In the genomic region with DNA sequence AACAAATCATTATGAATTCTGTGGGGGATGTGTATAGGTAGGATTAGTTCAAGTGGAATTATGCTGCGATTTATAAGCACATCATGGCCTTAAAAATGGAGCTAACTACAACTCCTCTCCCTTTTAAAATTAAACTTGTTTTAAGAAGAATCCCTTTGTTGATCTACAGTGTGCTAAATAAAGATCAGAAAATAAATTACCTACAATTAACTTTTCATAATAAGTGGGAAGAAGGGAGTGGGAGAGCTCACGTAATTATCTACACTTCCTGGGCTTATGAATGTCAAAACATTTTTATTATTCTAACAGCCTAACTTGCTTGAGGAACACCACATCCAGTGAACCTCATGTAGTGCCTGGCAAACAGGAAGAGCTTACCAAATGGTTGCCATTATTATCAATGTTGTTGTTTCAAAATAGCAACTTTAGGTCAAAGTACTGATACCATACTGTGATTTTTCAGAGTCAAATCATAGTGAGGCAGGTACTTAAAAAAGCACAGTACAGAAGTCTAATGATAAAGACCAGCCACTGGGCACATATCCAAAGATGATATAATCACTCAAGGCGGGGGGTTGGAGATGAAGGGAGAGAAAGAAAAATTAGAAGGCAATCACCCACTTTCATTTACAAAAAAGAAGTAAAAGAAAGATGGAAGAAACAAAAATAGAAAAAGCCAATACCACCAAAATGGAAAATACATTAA, we compare ENCODE assay signal across 1 cellular context.
TF ChIP-seq lines count a peak whose summit lies in the region.

No MANE protein-coding gene starts in this region.

TF ChIP-seq in SK-N-SH, 30 proteins besides CTCF, POLR2A, EP300 and RAD21 (continued from another document):
- TF ChIP-seq, protein P1, sequence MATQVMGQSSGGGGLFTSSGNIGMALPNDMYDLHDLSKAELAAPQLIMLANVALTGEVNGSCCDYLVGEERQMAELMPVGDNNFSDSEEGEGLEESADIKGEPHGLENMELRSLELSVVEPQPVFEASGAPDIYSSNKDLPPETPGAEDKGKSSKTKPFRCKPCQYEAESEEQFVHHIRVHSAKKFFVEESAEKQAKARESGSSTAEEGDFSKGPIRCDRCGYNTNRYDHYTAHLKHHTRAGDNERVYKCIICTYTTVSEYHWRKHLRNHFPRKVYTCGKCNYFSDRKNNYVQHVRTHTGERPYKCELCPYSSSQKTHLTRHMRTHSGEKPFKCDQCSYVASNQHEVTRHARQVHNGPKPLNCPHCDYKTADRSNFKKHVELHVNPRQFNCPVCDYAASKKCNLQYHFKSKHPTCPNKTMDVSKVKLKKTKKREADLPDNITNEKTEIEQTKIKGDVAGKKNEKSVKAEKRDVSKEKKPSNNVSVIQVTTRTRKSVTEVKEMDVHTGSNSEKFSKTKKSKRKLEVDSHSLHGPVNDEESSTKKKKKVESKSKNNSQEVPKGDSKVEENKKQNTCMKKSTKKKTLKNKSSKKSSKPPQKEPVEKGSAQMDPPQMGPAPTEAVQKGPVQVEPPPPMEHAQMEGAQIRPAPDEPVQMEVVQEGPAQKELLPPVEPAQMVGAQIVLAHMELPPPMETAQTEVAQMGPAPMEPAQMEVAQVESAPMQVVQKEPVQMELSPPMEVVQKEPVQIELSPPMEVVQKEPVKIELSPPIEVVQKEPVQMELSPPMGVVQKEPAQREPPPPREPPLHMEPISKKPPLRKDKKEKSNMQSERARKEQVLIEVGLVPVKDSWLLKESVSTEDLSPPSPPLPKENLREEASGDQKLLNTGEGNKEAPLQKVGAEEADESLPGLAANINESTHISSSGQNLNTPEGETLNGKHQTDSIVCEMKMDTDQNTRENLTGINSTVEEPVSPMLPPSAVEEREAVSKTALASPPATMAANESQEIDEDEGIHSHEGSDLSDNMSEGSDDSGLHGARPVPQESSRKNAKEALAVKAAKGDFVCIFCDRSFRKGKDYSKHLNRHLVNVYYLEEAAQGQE (IDR thresholded peaks at IDR 0.05; ENCODE audit: low read depth, low read length): no peak
- TF ChIP-seq, protein P2, sequence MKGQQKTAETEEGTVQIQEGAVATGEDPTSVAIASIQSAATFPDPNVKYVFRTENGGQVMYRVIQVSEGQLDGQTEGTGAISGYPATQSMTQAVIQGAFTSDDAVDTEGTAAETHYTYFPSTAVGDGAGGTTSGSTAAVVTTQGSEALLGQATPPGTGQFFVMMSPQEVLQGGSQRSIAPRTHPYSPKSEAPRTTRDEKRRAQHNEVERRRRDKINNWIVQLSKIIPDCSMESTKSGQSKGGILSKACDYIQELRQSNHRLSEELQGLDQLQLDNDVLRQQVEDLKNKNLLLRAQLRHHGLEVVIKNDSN (IDR thresholded peaks at IDR 0.05; ENCODE audit: borderline replicate concordance, low read depth): no peak
- TF ChIP-seq JUND (IDR thresholded peaks at IDR 0.05) (0 out of 2 replicates have a peak, but pooled peaks have one; percentile 23), FOXM1 (IDR thresholded peaks at IDR 0.05; ENCODE audit: low read depth) (no peak), TAF1 (IDR thresholded peaks at IDR 0.05; ENCODE audit: borderline replicate concordance, low read depth, low read length) (no peak), POLR2AphosphoS5 (IDR thresholded peaks at IDR 0.05; ENCODE audit: low read depth, low read length) (no peak), FOSL2 (IDR thresholded peaks at IDR 0.05; ENCODE audit: borderline replicate concordance, low read depth) (no peak), GATA2 (CRISPR knock-in tag; IDR thresholded peaks at IDR 0.05) (no peak), ELF1 (IDR thresholded peaks at IDR 0.05) (no peak), NFIC (IDR thresholded peaks at IDR 0.05; ENCODE audit: borderline replicate concordance) (peak; percentile 65; the same call in 1 of the 2 replicates), SMC3 (IDR thresholded peaks at IDR 0.05; ENCODE audit: low read depth, low read length) (no peak), RCOR1 (IDR thresholded peaks at IDR 0.05; ENCODE audit: low read length) (no peak), SIN3A (IDR thresholded peaks at IDR 0.05; ENCODE audit: borderline replicate concordance, low read depth, low read length) (no peak), RFX5 (IDR thresholded peaks at IDR 0.05; ENCODE audit: low read length) (no peak), TCF12 (IDR thresholded peaks at IDR 0.05) (peak; percentile 77), MXI1 (IDR thresholded peaks at IDR 0.05; ENCODE audit: low read depth, low read length) (no peak), GABPA (IDR thresholded peaks at IDR 0.05; ENCODE audit: low read depth) (no peak), RXRA (IDR thresholded peaks at IDR 0.05; ENCODE audit: borderline replicate concordance, low read depth) (no peak), MEF2A (IDR thresholded peaks at IDR 0.05; ENCODE audit: borderline replicate concordance, low read depth) (no peak), NRF1 (IDR thresholded peaks at IDR 0.05; ENCODE audit: low read depth, low read length) (no peak), FOXJ3 (CRISPR knock-in tag; IDR thresholded peaks at IDR 0.05) (no peak)
- TF ChIP-seq, protein P3, sequence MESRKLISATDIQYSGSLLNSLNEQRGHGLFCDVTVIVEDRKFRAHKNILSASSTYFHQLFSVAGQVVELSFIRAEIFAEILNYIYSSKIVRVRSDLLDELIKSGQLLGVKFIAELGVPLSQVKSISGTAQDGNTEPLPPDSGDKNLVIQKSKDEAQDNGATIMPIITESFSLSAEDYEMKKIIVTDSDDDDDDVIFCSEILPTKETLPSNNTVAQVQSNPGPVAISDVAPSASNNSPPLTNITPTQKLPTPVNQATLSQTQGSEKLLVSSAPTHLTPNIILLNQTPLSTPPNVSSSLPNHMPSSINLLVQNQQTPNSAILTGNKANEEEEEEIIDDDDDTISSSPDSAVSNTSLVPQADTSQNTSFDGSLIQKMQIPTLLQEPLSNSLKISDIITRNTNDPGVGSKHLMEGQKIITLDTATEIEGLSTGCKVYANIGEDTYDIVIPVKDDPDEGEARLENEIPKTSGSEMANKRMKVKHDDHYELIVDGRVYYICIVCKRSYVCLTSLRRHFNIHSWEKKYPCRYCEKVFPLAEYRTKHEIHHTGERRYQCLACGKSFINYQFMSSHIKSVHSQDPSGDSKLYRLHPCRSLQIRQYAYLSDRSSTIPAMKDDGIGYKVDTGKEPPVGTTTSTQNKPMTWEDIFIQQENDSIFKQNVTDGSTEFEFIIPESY (IDR thresholded peaks at IDR 0.05; ENCODE audit: borderline replicate concordance, low read depth): no peak
- TF ChIP-seq, protein P4, sequence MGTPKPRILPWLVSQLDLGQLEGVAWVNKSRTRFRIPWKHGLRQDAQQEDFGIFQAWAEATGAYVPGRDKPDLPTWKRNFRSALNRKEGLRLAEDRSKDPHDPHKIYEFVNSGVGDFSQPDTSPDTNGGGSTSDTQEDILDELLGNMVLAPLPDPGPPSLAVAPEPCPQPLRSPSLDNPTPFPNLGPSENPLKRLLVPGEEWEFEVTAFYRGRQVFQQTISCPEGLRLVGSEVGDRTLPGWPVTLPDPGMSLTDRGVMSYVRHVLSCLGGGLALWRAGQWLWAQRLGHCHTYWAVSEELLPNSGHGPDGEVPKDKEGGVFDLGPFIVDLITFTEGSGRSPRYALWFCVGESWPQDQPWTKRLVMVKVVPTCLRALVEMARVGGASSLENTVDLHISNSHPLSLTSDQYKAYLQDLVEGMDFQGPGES (IDR thresholded peaks at IDR 0.05; ENCODE audit: low read depth, low read length): no peak
- TF ChIP-seq, protein P5, sequence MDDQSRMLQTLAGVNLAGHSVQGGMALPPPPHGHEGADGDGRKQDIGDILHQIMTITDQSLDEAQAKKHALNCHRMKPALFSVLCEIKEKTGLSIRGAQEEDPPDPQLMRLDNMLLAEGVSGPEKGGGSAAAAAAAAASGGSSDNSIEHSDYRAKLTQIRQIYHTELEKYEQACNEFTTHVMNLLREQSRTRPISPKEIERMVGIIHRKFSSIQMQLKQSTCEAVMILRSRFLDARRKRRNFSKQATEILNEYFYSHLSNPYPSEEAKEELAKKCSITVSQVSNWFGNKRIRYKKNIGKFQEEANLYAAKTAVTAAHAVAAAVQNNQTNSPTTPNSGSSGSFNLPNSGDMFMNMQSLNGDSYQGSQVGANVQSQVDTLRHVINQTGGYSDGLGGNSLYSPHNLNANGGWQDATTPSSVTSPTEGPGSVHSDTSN (IDR thresholded peaks at IDR 0.05): peak; percentile 21; the same call in 1 of the 2 replicates
- TF ChIP-seq, protein P6, sequence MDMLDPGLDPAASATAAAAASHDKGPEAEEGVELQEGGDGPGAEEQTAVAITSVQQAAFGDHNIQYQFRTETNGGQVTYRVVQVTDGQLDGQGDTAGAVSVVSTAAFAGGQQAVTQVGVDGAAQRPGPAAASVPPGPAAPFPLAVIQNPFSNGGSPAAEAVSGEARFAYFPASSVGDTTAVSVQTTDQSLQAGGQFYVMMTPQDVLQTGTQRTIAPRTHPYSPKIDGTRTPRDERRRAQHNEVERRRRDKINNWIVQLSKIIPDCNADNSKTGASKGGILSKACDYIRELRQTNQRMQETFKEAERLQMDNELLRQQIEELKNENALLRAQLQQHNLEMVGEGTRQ (IDR thresholded peaks at IDR 0.05; ENCODE audit: borderline replicate concordance, low read depth, low read length): no peak
